In the genomic region with DNA sequence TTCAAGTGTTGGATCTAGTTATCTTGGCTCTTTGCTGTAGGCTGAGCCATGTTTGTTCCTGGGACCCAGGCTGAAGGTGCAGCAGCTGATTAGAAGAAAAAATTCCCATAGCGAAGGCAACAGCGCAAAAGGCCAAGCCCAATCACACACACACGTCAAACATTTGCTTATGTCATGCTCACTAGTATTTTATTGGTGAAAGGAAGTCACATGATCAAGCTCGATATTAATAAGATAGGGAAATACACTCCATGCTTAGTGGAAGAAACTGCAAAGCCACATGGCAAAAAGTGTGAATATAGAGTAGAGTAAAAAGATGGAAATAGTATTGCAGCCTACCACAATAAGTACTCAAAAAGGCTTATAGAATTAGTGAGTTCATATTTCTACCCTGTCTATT, we compare ENCODE assay signal across 31 cellular contexts.
DNase-seq lines count a peak whose midpoint lies in the region; ATAC-seq, FAIRE-seq and TF ChIP-seq lines count a peak whose summit lies in the region.
"Had no signal": no experiment of that assay in that cellular context is flagged by ENCODE, and none has a peak within 500 bp of the region (broad histone marks: within the 10 kb centered on the region; RNA-seq: fewer than 3 reads in every experiment).

No MANE protein-coding gene starts in this region.

- in situ Hi-C loops in K562 (cut with MboI), result no loop called here
- in situ Hi-C loops in HAP-1 (cut with MboI; ENCODE audit: low sequenced_read_pairs), result no loop called here

- peaks cover 1% of the 10 kb centered on the region for H3K27me3 Mint-ChIP-seq in activated CD4-positive, alpha-beta memory T cell treated with anti-CD3 and anti-CD28 coated beads for 36 hours
- H3K27me3 Mint-ChIP-seq: B cell; CD4-positive, alpha-beta T cell; CD4-positive, CD25-positive, alpha-beta regulatory T cell; CD8-positive, alpha-beta memory T cell had no signal

- H2BK5ac ChIP-seq in H1 (ENCODE audit: low read depth, low read length), result no peak overlapping the region

- H3K36me3 Mint-ChIP-seq in activated CD4-positive, alpha-beta memory T cell treated with anti-CD3 and anti-CD28 coated beads for 36 hours, result no peaks in the 10 kb centered on the region
- H3K36me3 Mint-ChIP-seq: CD14-positive monocyte; CD4-positive, alpha-beta memory T cell; CD4-positive, CD25-positive, alpha-beta regulatory T cell; CD8-positive, alpha-beta memory T cell; CD8-positive, alpha-beta T cell had no signal

- H3K14ac ChIP-seq in H1 (ENCODE audit: insufficient read length), result no peak overlapping the region

- peaks cover 1% of the 10 kb centered on the region; the same call in 1 of the 2 replicates for H3K23me2 ChIP-seq in H1 (ENCODE audit: low read depth, low read length)

- H4K20me1 ChIP-seq in K562 (replicated peaks; ENCODE audit: control insufficient read depth, insufficient read depth, low read length) (no peaks in the 10 kb centered on the region), H1 (replicated peaks in 1 of 2; ENCODE audit: control insufficient read depth in 1 of 2, insufficient read depth in 2 of 2, low read length in 2 of 2) (no peaks in the 10 kb centered on the region)
- H4K20me1 ChIP-seq: BLaER1; BLaER1 treated with 17β-estradiol and CSF1 and Interleukin-3, amounts not matched to agents 10 nM and 100 nM had no signal

- CTCF ChIA-PET in K562 (lab: Yijun Ruan, JAX; ENCODE audit: low intra/inter-chr PET ratio), result no interaction called here
- CTCF ChIA-PET in H1 (lab: Charles Lee; ENCODE audit: partially characterized antibody), result interaction anchor here (0.7 kb wide), 1 partner anchor 58 kb away, joined by 3 read pairs; no protein-coding TSS in a partner anchor
- CTCF ChIA-PET in activated CD4-positive, alpha-beta memory T cell treated with anti-CD3 and anti-CD28 coated beads for 36 hours (lab: Charles Lee), result no interaction called here

- no peak overlapping the region; the same call in 1 of the 2 replicates for H3K4me2 ChIP-seq in K562 (ENCODE audit: insufficient read depth, low read length)
- H3K4me2 ChIP-seq in H1 (ENCODE audit: insufficient read depth in 1 of 2, low read depth in 2 of 2, low read length in 2 of 2), result no peak overlapping the region
- H3K4me2 ChIP-seq: A549; BLaER1; BLaER1 treated with 17β-estradiol and CSF1 and Interleukin-3, amounts not matched to agents 10 nM and 100 nM had no signal

- H3K9me3 Mint-ChIP-seq in activated CD4-positive, alpha-beta memory T cell treated with anti-CD3 and anti-CD28 coated beads for 36 hours, result no peaks in the 10 kb centered on the region
- H3K9me3 Mint-ChIP-seq: CD4-positive, alpha-beta T cell; CD8-positive, alpha-beta memory T cell; CD8-positive, alpha-beta T cell had no signal

- DNase-seq in K562 (ENCODE audit: extremely low read depth in 1 of 4, low spot score in 3 of 4), result peak in 1 of 4 experiments; percentile 26
- no peak for DNase-seq in H1 (ENCODE audit: low read depth in 1 of 2, low spot score in 2 of 2)
- no peak for DNase-seq in HAP-1 (ENCODE audit: low spot score in 2 of 2)
- DNase-seq in activated CD4-positive, alpha-beta memory T cell treated with anti-CD3 and anti-CD28 coated beads for 36 hours, result no peak
- DNase-seq: 8988T; ACHN; AML-193; BE2C; C1 segment of cervical spinal cord; Caco-2; Calu3; CD4-positive, alpha-beta memory T cell; CD4-positive, alpha-beta T cell; CD4-positive, CD25-positive, alpha-beta regulatory T cell; CD8-positive, alpha-beta memory T cell; CD8-positive, alpha-beta T cell; COR-L47; DMS 273 treated with DMSO at 0.1 percent for 48 hours; DMS79; DMS79 treated with DMSO at 0.1 percent for 48 hours; DND-41; EL had no signal

- H3K4me1 ChIP-seq in K562 (replicated peaks in 1 of 2; ENCODE audit: control insufficient read depth in 2 of 2, insufficient read depth in 2 of 2, low read length in 2 of 2), result no peaks in the 10 kb centered on the region
- no peaks in the 10 kb centered on the region for H3K4me1 ChIP-seq in H1 (replicated peaks in 1 of 4; ENCODE audit: control insufficient read depth in 3 of 4, insufficient read depth in 4 of 4, low read length in 3 of 4)
- no peaks in the 10 kb centered on the region for H3K4me1 ChIP-seq in HAP-1
- H3K4me1 ChIP-seq: BE2C, BLaER1, Caco-2 had no signal

- H4K8ac ChIP-seq in H1 (ENCODE audit: extremely low read depth, insufficient read depth, low read length), result no peak overlapping the region

- H3K4me1 Mint-ChIP-seq in activated CD4-positive, alpha-beta memory T cell treated with anti-CD3 and anti-CD28 coated beads for 36 hours (ENCODE audit: low read depth), result no peaks in the 10 kb centered on the region
- H3K4me1 Mint-ChIP-seq: B cell had no signal

- POLR2A ChIA-PET in K562 (lab: Yijun Ruan, JAX), result interaction anchor here (1.0 kb wide), 1 partner anchor 15 kb away, joined by 3 read pairs; no protein-coding TSS in a partner anchor
- POLR2A ChIA-PET in H1 (lab: Charles Lee; ENCODE audit: partially characterized antibody), result no interaction called here
- POLR2A ChIA-PET in activated CD4-positive, alpha-beta memory T cell treated with anti-CD3 and anti-CD28 coated beads for 36 hours (lab: Charles Lee), result no interaction called here

- H2AFZ ChIP-seq in K562 (ENCODE audit: low read depth, low read length), result peak overlapping the region; percentile 38; the same call in 1 of the 2 replicates
- no peak overlapping the region for H2AFZ ChIP-seq in H1 (ENCODE audit: low read length)

- no peak overlapping the region for H3K27ac Mint-ChIP-seq in activated CD4-positive, alpha-beta memory T cell treated with anti-CD3 and anti-CD28 coated beads for 36 hours
- H3K27ac Mint-ChIP-seq: B cell; CD14-positive monocyte; CD4-positive, alpha-beta memory T cell; CD4-positive, alpha-beta T cell; CD4-positive, CD25-positive, alpha-beta regulatory T cell; CD8-positive, alpha-beta memory T cell; CD8-positive, alpha-beta T cell had no signal

- no peaks in the 10 kb centered on the region for H3K36me3 ChIP-seq in K562 (ENCODE audit: control insufficient read depth, insufficient read depth, low read length)
- H3K36me3 ChIP-seq in H1 (ENCODE audit: control insufficient read depth in 2 of 4, insufficient read depth in 4 of 4, low read length in 3 of 4), result no peaks in the 10 kb centered on the region
- no peaks in the 10 kb centered on the region for H3K36me3 ChIP-seq in HAP-1 (replicated peaks)
- H3K36me3 ChIP-seq: BE2C; BLaER1; BLaER1 treated with 17β-estradiol and CSF1 and Interleukin-3, amounts not matched to agents 10 nM and 100 nM had no signal

- no peak overlapping the region for H2BK20ac ChIP-seq in H1 (ENCODE audit: low read length)

- no peak overlapping the region for H4K91ac ChIP-seq in H1 (replicated peaks; ENCODE audit: insufficient read length, low read length)

- H2BK12ac ChIP-seq in H1 (ENCODE audit: low read depth, low read length), result no peak overlapping the region

- no peak overlapping the region for H3K27ac ChIP-seq in K562 (ENCODE audit: extremely low read depth, low read depth, low read length)
- no peak overlapping the region for H3K27ac ChIP-seq in H1 (ENCODE audit: low read depth, low read length)
- H3K27ac ChIP-seq: 22Rv1; A549; BLaER1; BLaER1 treated with 17β-estradiol and CSF1 and Interleukin-3, amounts not matched to agents 10 nM and 100 nM; C4-2B had no signal

- TF ChIP-seq RAD21 in K562 (CRISPR knock-in tag; conservative IDR thresholded peaks at IDR 0.05 in 1 of 2, IDR thresholded peaks at IDR 0.05 in 1 of 2), result no peak
- no peak for TF ChIP-seq RAD21 in H1 (IDR thresholded peaks at IDR 0.05 in 1 of 2, conservative IDR thresholded peaks at IDR 0.05 in 1 of 2; ENCODE audit: low read depth in 2 of 2, low read length in 2 of 2)

- 0 out of 2 replicates have a peak overlapping the region, but pooled peaks have one; percentile 25 for H2BK15ac ChIP-seq in H1 (ENCODE audit: low read length)

- no TSS peak for BruUV-seq in K562 (replicated peaks; lab: Mats Ljungman, UMichigan)

- H3K79me1 ChIP-seq in H1 (ENCODE audit: low read depth, low read length), result no peaks in the 10 kb centered on the region

- H3K9ac ChIP-seq in K562 (ENCODE audit: insufficient read depth in 1 of 2, low read depth in 2 of 2, low read length in 2 of 2) (no peak overlapping the region), H1 (replicated peaks in 1 of 4; ENCODE audit: extremely low read depth in 1 of 4, low read depth in 3 of 4, low read length in 3 of 4) (no peak overlapping the region)
- H3K9ac ChIP-seq: BLaER1; BLaER1 treated with 17β-estradiol and CSF1 and Interleukin-3, amounts not matched to agents 10 nM and 100 nM had no signal

- TF ChIP-seq EP300 in K562 (IDR thresholded peaks at IDR 0.05; ENCODE audit: low read length), result no peak
- no peak for TF ChIP-seq EP300 in H1 (IDR thresholded peaks at IDR 0.05; ENCODE audit: borderline replicate concordance in 1 of 2, low read depth in 2 of 2, low read length in 2 of 2)

- no peak overlapping the region for H3K4me3 Mint-ChIP-seq in activated CD4-positive, alpha-beta memory T cell treated with anti-CD3 and anti-CD28 coated beads for 36 hours
- H3K4me3 Mint-ChIP-seq: B cell; CD14-positive monocyte; CD4-positive, alpha-beta memory T cell; CD4-positive, alpha-beta T cell; CD4-positive, CD25-positive, alpha-beta regulatory T cell; CD8-positive, alpha-beta memory T cell; CD8-positive, alpha-beta T cell had no signal

- no peak overlapping the region for H3K18ac ChIP-seq in H1 (ENCODE audit: extremely low read depth, low read length)

- intact Hi-C loops in K562 (cut with micrococcal nuclease), result no loop called here
- intact Hi-C loops in activated CD4-positive, alpha-beta memory T cell treated with anti-CD3 and anti-CD28 coated beads for 36 hours (cut with micrococcal nuclease), result no loop called here

- H3K27me3 ChIP-seq in K562 (ENCODE audit: control insufficient read depth in 2 of 2, insufficient read depth in 2 of 2, low read length in 2 of 2), result no peaks in the 10 kb centered on the region
- no peaks in the 10 kb centered on the region for H3K27me3 ChIP-seq in H1 (replicated peaks in 1 of 4; ENCODE audit: control insufficient read depth in 3 of 4, extremely low read depth in 1 of 4, insufficient read depth in 3 of 4, low read length in 3 of 4)
- H3K27me3 ChIP-seq in HAP-1 (ENCODE audit: low read depth), result no peaks in the 10 kb centered on the region
- H3K27me3 ChIP-seq: BE2C; BLaER1; BLaER1 treated with 17β-estradiol and CSF1 and Interleukin-3, amounts not matched to agents 10 nM and 100 nM had no signal

- WGBS in K562 (ENCODE audit: insufficient coverage, low coverage, missing lambda C conversion rate), result 1% methylated on average over 4 of the region's 4 CpGs
- 90% methylated on average over 4 of the region's 4 CpGs; no CpG with 5 or more reads in 1 of the 2 experiments for WGBS in H1 (ENCODE audit: extremely low coverage in 1 of 2, insufficient coverage in 1 of 2, insufficient read length in 1 of 2, insufficient replicate concordance in 2 of 2, low coverage in 1 of 2, low lambda C conversion rate in 2 of 2, missing lambda C conversion rate in 1 of 2), 2 experiments

- H3K9me3 ChIP-seq in K562 (replicated peaks; ENCODE audit: control insufficient read depth, insufficient read depth, low read depth, low read length) (no peaks in the 10 kb centered on the region), H1 (ENCODE audit: insufficient read depth in 2 of 2, low read depth in 1 of 2, low read length in 1 of 2) (no peaks in the 10 kb centered on the region), HAP-1 (no peaks in the 10 kb centered on the region)
- H3K9me3 ChIP-seq: A549; BE2C; BLaER1; BLaER1 treated with 17β-estradiol and CSF1 and Interleukin-3, amounts not matched to agents 10 nM and 100 nM; Caco-2 had no signal

- no peak overlapping the region for H2AK5ac ChIP-seq in H1 (ENCODE audit: low read depth, low read length)

- no peaks in the 10 kb centered on the region for H3K79me2 ChIP-seq in K562 (ENCODE audit: control insufficient read depth, insufficient read depth, low read length)
- no peaks in the 10 kb centered on the region for H3K79me2 ChIP-seq in H1 (ENCODE audit: control insufficient read depth in 1 of 2, insufficient read depth in 2 of 2, low read length in 2 of 2)

- no peak overlapping the region for H4K5ac ChIP-seq in H1 (ENCODE audit: insufficient read length, low read depth, low read length)

- H3K4me3 ChIP-seq in K562 (no peak overlapping the region), H1 (ENCODE audit: extremely low read depth in 1 of 4, insufficient read depth in 2 of 4, low read depth in 3 of 4, low read length in 4 of 4) (no peak overlapping the region), HAP-1 (no peak overlapping the region)
- H3K4me3 ChIP-seq: A549; BLaER1; BLaER1 treated with 17β-estradiol and CSF1 and Interleukin-3, amounts not matched to agents 10 nM and 100 nM had no signal

- H3K56ac ChIP-seq in H1 (replicated peaks; ENCODE audit: insufficient read length, low read depth, low read length), result no peak overlapping the region

- no peak for ATAC-seq in K562
- ATAC-seq: A549; CD8-positive, alpha-beta T cell had no signal

- no peak overlapping the region for H3K23ac ChIP-seq in H1 (ENCODE audit: insufficient read length)

- H3K9me1 ChIP-seq in K562 (ENCODE audit: control insufficient read depth, insufficient read depth, low read length), result no peaks in the 10 kb centered on the region

- TF ChIP-seq POLR2A in K562 (conservative IDR thresholded peaks at IDR 0.05) (no peak), H1 (IDR thresholded peaks at IDR 0.05; ENCODE audit: control extremely low read depth in 1 of 2, low read depth in 2 of 2, low read length in 2 of 2) (no peak)

- H3K4ac ChIP-seq in H1 (replicated peaks; ENCODE audit: insufficient read length, low read depth, low read length), result no peak overlapping the region

- H2BK120ac ChIP-seq in H1 (replicated peaks; ENCODE audit: low read depth, low read length), result no peak overlapping the region

- FAIRE-seq in K562 (lab: Jason Lieb, UNC) (no peak), H1 (lab: Jason Lieb, UNC) (no peak)
- FAIRE-seq: A204.1, D721Med had no signal

- TF ChIP-seq CTCF in K562 (IDR thresholded peaks at IDR 0.05 in 2 of 3, conservative IDR thresholded peaks at IDR 0.05 in 1 of 3; ENCODE audit: insufficient read depth in 2 of 3, low read depth in 1 of 3, low read length in 3 of 3), result no peak
- no peak for TF ChIP-seq CTCF in H1 (IDR thresholded peaks at IDR 0.05; ENCODE audit: control extremely low read depth in 1 of 3, insufficient read depth in 1 of 3, low read depth in 1 of 3, low read length in 3 of 3)

Comparison
In these comparisons a context has a peak if more than half of its experiments do, and no peak if none do; other contexts are left out.
1. Of the 49 proteins assayed by ChIP-seq in both K562 and H1: peak only in K562: USF2; only in H1: none; in both: none; in neither: 48.